8 cellular contexts compared by ENCODE assay signal in the genomic region with DNA sequence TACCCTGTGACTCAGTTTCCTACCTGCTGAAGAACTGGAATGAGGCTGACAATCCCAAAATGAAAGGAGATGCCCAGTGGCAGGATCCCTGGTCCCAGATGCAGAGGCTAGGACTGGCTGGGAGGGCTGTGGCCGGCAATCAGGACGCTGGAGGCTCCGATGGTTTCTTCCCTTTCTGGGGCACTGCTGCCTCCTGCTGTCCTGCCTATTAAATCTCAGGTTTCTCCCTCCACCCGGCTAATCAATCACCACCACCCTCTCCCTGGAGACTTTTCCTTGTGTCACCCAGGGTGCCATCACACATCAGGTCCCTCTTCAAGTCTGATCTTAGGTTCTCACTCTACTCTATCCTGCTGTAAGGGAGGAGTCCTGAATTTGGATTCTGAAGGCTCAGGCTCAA.
DNase-seq lines count a peak whose midpoint lies in the region; ATAC-seq and TF ChIP-seq lines count a peak whose summit lies in the region.

No MANE protein-coding gene starts in this region.

- H3K4me3 ChIP-seq in DOHH2 (ENCODE audit: low read length) (no peak overlapping the region), GM23248 (peak overlapping the region; percentile 56)

- H3K4me1 Mint-ChIP-seq in activated CD4-positive, alpha-beta memory T cell treated with anti-CD3 and anti-CD28 coated beads for 36 hours (ENCODE audit: low read depth) = peaks cover 12% of the 10 kb centered on the region

- H3K9me2 ChIP-seq in DOHH2 (replicated peaks; ENCODE audit: control insufficient read depth, low read length) (no peaks in the 10 kb centered on the region), GM23248 (ENCODE audit: insufficient read depth) (no peaks in the 10 kb centered on the region)

- H4K20me1 ChIP-seq in DOHH2 (ENCODE audit: control insufficient read depth, insufficient read depth, low read depth, low read length) (no peaks in the 10 kb centered on the region), GM23248 (ENCODE audit: insufficient read depth) (no peaks in the 10 kb centered on the region)

- H3K4me3 Mint-ChIP-seq in activated CD4-positive, alpha-beta memory T cell treated with anti-CD3 and anti-CD28 coated beads for 36 hours = no peak overlapping the region

- H3K4me1 ChIP-seq in DOHH2 (ENCODE audit: control insufficient read depth, low read length) = no peaks in the 10 kb centered on the region
- peaks cover 9% of the 10 kb centered on the region for H3K4me1 ChIP-seq in GM23248 (ENCODE audit: insufficient read depth)

- no peaks in the 10 kb centered on the region for H3K9me3 ChIP-seq in DOHH2 (ENCODE audit: control insufficient read depth, insufficient read depth, low read length)
- H3K9me3 ChIP-seq in GM23248 (ENCODE audit: low read depth) = no peaks in the 10 kb centered on the region

- peak; percentile 87 for DNase-seq in GM23248
- DNase-seq in NCI-H1105 (lab: John Stamatoyannopoulos, UW) = peak; percentile 23
- peak; percentile 50 for DNase-seq in activated CD4-positive, alpha-beta memory T cell treated with anti-CD3 and anti-CD28 coated beads for 36 hours
- peak; percentile 48 for DNase-seq in globus pallidus (ENCODE audit: low spot score)
- DNase-seq in occipital lobe (lab: John Stamatoyannopoulos, UW) = peak; percentile 31

- ATAC-seq in HG03025 (IDR thresholded peaks at IDR 0.05; ENCODE audit: low FRiP score, unreplicated experiment) (no peak), HG03196 (IDR thresholded peaks at IDR 0.05; ENCODE audit: unreplicated experiment) (no peak)

- H3K27ac ChIP-seq in DOHH2 (ENCODE audit: low read depth, low read length) (no peak overlapping the region), GM23248 (no peak overlapping the region)

- 3 to 5% methylated on average over 4 of the region's 4 CpGs for WGBS in GM23248 (ENCODE audit: low coverage in 1 of 2, low lambda C conversion rate in 2 of 2, missing lambda C conversion rate in 2 of 2), 2 experiments

- no peaks in the 10 kb centered on the region for H3K36me3 Mint-ChIP-seq in activated CD4-positive, alpha-beta memory T cell treated with anti-CD3 and anti-CD28 coated beads for 36 hours

- H3K36me3 ChIP-seq in DOHH2 (ENCODE audit: control insufficient read depth, low read length) (no peaks in the 10 kb centered on the region), GM23248 (ENCODE audit: low read depth) (no peaks in the 10 kb centered on the region)

- H3K27me3 Mint-ChIP-seq in activated CD4-positive, alpha-beta memory T cell treated with anti-CD3 and anti-CD28 coated beads for 36 hours = peaks cover 5% of the 10 kb centered on the region

- no peak overlapping the region for H3K4me2 ChIP-seq in DOHH2 (ENCODE audit: low read length)
- H3K4me2 ChIP-seq in GM23248 (ENCODE audit: unreplicated experiment) = peak overlapping the region; percentile 70

- H3K79me2 ChIP-seq in DOHH2 (ENCODE audit: control insufficient read depth, low read length) = no peaks in the 10 kb centered on the region
- no peaks in the 10 kb centered on the region for H3K79me2 ChIP-seq in GM23248 (ENCODE audit: insufficient read depth)

- TF ChIP-seq CTCF in DOHH2 (IDR thresholded peaks at IDR 0.05; ENCODE audit: low read depth, low read length, poor library complexity, severe bottlenecking) = peak; percentile 24

- H3K27me3 ChIP-seq in DOHH2 (ENCODE audit: control insufficient read depth, low read length) = no peaks in the 10 kb centered on the region
- H3K27me3 ChIP-seq in GM23248 (replicated peaks; ENCODE audit: insufficient read depth) = 0 out of 2 replicates have a peak, but pooled peaks cover 8% of the 10 kb centered on the region

- H2AFZ ChIP-seq in GM23248 = peak overlapping the region; percentile 74

- 0 out of 2 replicates have a peak overlapping the region, but pooled peaks have one; percentile 6 for H3K9ac ChIP-seq in GM23248

- no peak overlapping the region for H3K27ac Mint-ChIP-seq in activated CD4-positive, alpha-beta memory T cell treated with anti-CD3 and anti-CD28 coated beads for 36 hours

- no peaks in the 10 kb centered on the region for H3K9me3 Mint-ChIP-seq in activated CD4-positive, alpha-beta memory T cell treated with anti-CD3 and anti-CD28 coated beads for 36 hours

- POLR2A ChIA-PET in activated CD4-positive, alpha-beta memory T cell treated with anti-CD3 and anti-CD28 coated beads for 36 hours (lab: Charles Lee) = no interaction called here

- CTCF ChIA-PET in activated CD4-positive, alpha-beta memory T cell treated with anti-CD3 and anti-CD28 coated beads for 36 hours (lab: Charles Lee) = interaction anchor here (0.7 to 13.7 kb wide), 4 partner anchors 12 to 1067 kb away, joined by 3 to 303 read pairs (median 4); no protein-coding TSS in a partner anchor

- intact Hi-C loops in activated CD4-positive, alpha-beta memory T cell treated with anti-CD3 and anti-CD28 coated beads for 36 hours (cut with micrococcal nuclease) = no loop called here

- no peaks in the 10 kb centered on the region for H3F3A ChIP-seq in DOHH2 (ENCODE audit: control insufficient read depth, insufficient read depth)
- H3F3A ChIP-seq in GM23248 (ENCODE audit: insufficient read depth) = no peaks in the 10 kb centered on the region

- in situ Hi-C loops in GM23248 (cut with MboI) = loop anchor here (5.0 to 25.0 kb wide), 3 partner anchors 121 to 679 kb away; no protein-coding TSS in a partner anchor

Comparison
In these comparisons a context has a peak if more than half of its experiments do, and no peak if none do; other contexts are left out.
1. DNase-seq: peak in every context shown above with its lines; median percentile 87 in GM23248; 50 in activated CD4-positive, alpha-beta memory T cell treated with anti-CD3 and anti-CD28 coated beads for 36 hours; 48 in globus pallidus; 31 in occipital lobe; 23 in NCI-H1105.